Comparison of ENCODE assay signal across 1 cellular context in genomic region chr15:91517491-91518200, GRCh38.
TF ChIP-seq lines count a peak whose summit lies in the region.

No MANE protein-coding gene starts in this region.

TF ChIP-seq in GM23338, 12 proteins besides CTCF, POLR2A, EP300 and RAD21 (continued from another document):
- no peak for TF ChIP-seq ZNF462 (CRISPR knock-in tag; IDR thresholded peaks at IDR 0.05)
- TF ChIP-seq EZH2phosphoT487 (IDR thresholded peaks at IDR 0.05; ENCODE audit: unreplicated experiment), result no peak
- TF ChIP-seq ZNF331 (CRISPR knock-in tag; IDR thresholded peaks at IDR 0.05; ENCODE audit: low read depth), result no peak
- no peak for TF ChIP-seq POLR2AphosphoS5 (IDR thresholded peaks at IDR 0.05; ENCODE audit: low read depth)
- TF ChIP-seq ETS1 (IDR thresholded peaks at IDR 0.05), result no peak
- no peak for TF ChIP-seq NANOG (IDR thresholded peaks at IDR 0.05; ENCODE audit: borderline replicate concordance)
